Comparison of ENCODE assay signal across 21 cellular contexts in genomic region chr3:102374863-102375637, GRCh38. TPM values are rescaled to one million over a fixed set of nuclear protein-coding genes. Genes with fewer than 3 reads are reported as not detected.
"Had no signal": no experiment of that assay in that cellular context is flagged by ENCODE, and none has a peak within 500 bp of the region (broad histone marks: within the 10 kb centered on the region; RNA-seq: fewer than 3 reads in every experiment).

No MANE protein-coding gene starts in this region.

- DNase-seq: activated CD4-positive, alpha-beta T cell treated with anti-CD3 and anti-CD28 coated beads for 4 hours; activated effector memory CD4-positive, alpha-beta T cell treated with anti-CD3 and anti-CD28 coated beads, Interleukin-2, amount 50 U/mL, for 16 hours; activated T-cell treated with anti-CD3 and anti-CD28 coated beads, Interleukin-2, amount 50 U/mL, for 1 hour; cerebellar nuclear complex; effector CD8-positive, alpha-beta T cell; esophagus squamous epithelium; islet precursor cell; T-helper 17 cell; WERI-Rb-1 had no signal

- H3K9me3 ChIP-seq: ascending aorta, breast epithelium, esophagus squamous epithelium, thoracic aorta had no signal

- H3K4me3 ChIP-seq: ascending aorta, breast epithelium, esophagus squamous epithelium, hepatocyte, thoracic aorta had no signal

- H3K9me3 Mint-ChIP-seq: neural crest cell had no signal

- H3K4me2 ChIP-seq: hepatocyte had no signal

- H3K27ac ChIP-seq: ascending aorta, breast epithelium, esophagus squamous epithelium, hepatocyte, thoracic aorta, WERI-Rb-1 had no signal

- H3K27ac Mint-ChIP-seq: T-helper 17 cell had no signal

- H3K4me1 Mint-ChIP-seq: neural crest cell, T-helper 17 cell had no signal

- ATAC-seq: left lobe of liver, sciatic nerve, T-helper 17 cell had no signal

- H3K4me3 Mint-ChIP-seq: neural crest cell, T-helper 17 cell had no signal

- H2AFZ ChIP-seq: hepatocyte had no signal

- H3K79me2 ChIP-seq: hepatocyte had no signal

- H3K36me3 ChIP-seq: ascending aorta, breast epithelium, esophagus squamous epithelium, thoracic aorta, WERI-Rb-1 had no signal

- H3K27me3 ChIP-seq: ascending aorta, breast epithelium, esophagus squamous epithelium, hepatocyte had no signal

- H3K4me1 ChIP-seq: ascending aorta, breast epithelium, esophagus squamous epithelium had no signal

RNA-seq across cellular contexts. Expression of gene ZPLD1, which starts 59.8 kb away (rescaled TPM):
- total RNA-seq: ascending aorta, endothelial cell of umbilical vein, esophagus squamous epithelium, glomerular endothelial cell, left lobe of liver, lung microvascular endothelial cell, neural crest cell, osteocyte, sciatic nerve, T-helper 17 cell, thoracic aorta had no signal
- polyA plus RNA-seq: endothelial cell of umbilical vein, urinary bladder had no signal
